Comparison of ENCODE assay signal across 13 cellular contexts in genomic region chr1:164701221-164701761, GRCh38.
"Had no signal": no experiment of that assay in that cellular context is flagged by ENCODE, and none has a peak within 500 bp of the region (broad histone marks: within the 10 kb centered on the region; RNA-seq: fewer than 3 reads in every experiment).

No MANE protein-coding gene starts in this region.

- H3K9me3 ChIP-seq: adrenal gland, upper lobe of left lung had no signal

- ATAC-seq: left colon; stimulated activated effector memory CD8-positive, alpha-beta T cell treated with anti-CD3 and anti-CD28 coated beads, Interleukin-12 subunit alpha, Interleukin-12 subunit beta, amount 100 ng/mL, for 72 hours; T-helper 17 cell had no signal

- H3K4me3 ChIP-seq: adrenal gland, skin epidermis, upper lobe of left lung had no signal

- H3K27me3 ChIP-seq: adrenal gland, upper lobe of left lung had no signal

- H3K36me3 ChIP-seq: adrenal gland, upper lobe of left lung had no signal

- DNase-seq: activated CD4-positive, alpha-beta T cell treated with anti-CD3 and anti-CD28 coated beads, Interleukin-2, amount 10 ng/mL, durations not matched to agents 7 days and 5 days; activated CD4-positive, CD25-positive, alpha-beta regulatory T cell; activated naive CD4-positive, alpha-beta T cell treated with anti-CD3 and anti-CD28 coated beads, Interleukin-2, amount 50 U/mL, for 16 hours; activated T-cell treated with anti-CD3 and anti-CD28 coated beads for 4 hours; adrenal gland; effector memory CD4-positive, alpha-beta T cell; glutamatergic neuron; immature natural killer cell; left colon; T-helper 17 cell; upper lobe of left lung had no signal
